Comparison of ENCODE assay signal across 8 cellular contexts in the genomic region with DNA sequence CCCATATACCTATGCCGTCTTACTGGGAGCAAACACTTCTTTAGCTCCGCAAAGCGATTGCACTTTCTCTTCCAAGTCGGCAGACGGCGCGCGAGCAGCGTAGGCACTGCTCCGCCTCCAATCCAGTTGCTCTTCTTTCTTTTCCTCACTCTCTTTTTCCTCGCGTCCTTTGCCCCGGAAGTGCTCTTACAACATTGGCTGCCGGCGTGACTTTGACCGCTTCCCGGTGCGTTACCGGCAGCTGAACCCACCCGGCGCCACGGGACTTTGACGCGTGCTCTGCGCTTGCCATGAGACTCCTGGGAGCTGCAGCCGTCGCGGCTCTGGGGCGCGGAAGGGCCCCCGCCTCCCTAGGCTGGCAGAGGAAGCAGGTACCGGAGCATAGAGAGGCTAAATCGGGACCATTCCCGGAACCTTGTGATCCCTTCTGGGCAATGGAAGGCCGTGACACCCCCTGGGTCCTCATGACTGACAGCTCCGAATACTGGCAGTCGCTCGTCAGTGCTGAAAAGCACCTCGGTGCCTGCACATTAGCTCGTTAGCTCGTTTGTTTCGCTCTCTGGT. TPM values are rescaled to one million over a fixed set of nuclear protein-coding genes. Genes with fewer than 3 reads are reported as not detected.
DNase-seq lines count a peak whose midpoint lies in the region; ATAC-seq and TF ChIP-seq lines count a peak whose summit lies in the region.

GFM1 (plus strand) TSS at position 183 of the 564 bp plus-strand sequence; CDS start at position 291, 108 bp downstream.

- peak within 1 kb of the TSS; percentile 87 for H3K27ac ChIP-seq in VCaP
- peak within 1 kb of the TSS; percentile 65 for H3K27ac ChIP-seq in mammary epithelial cell (ENCODE audit: insufficient read depth, low read depth, low read length)
- H3K27ac ChIP-seq in smooth muscle cell (ENCODE audit: low read depth), result peak within 1 kb of the TSS; percentile 74

- no TSS peak for BruUV-seq in mammary epithelial cell (replicated peaks; lab: Mats Ljungman, UMichigan)

- TF ChIP-seq CTCF in VCaP (conservative IDR thresholded peaks at IDR 0.05), result peak; percentile 94
- TF ChIP-seq CTCF in mammary epithelial cell (conservative IDR thresholded peaks at IDR 0.05 in 1 of 2, IDR thresholded peaks at IDR 0.05 in 1 of 2; ENCODE audit: extremely low read depth in 1 of 2, insufficient read depth in 1 of 2, low read depth in 1 of 2, low read length in 2 of 2), result peak; percentile 89 to 91
- TF ChIP-seq CTCF in smooth muscle cell (IDR thresholded peaks at IDR 0.05; ENCODE audit: borderline replicate concordance, insufficient read depth, poor library complexity, severe bottlenecking), result peak; percentile 72

- ATAC-seq in GM18867 (IDR thresholded peaks at IDR 0.05; ENCODE audit: unreplicated experiment) (peak; percentile 99), HG03108 (IDR thresholded peaks at IDR 0.05; ENCODE audit: unreplicated experiment) (peak; percentile 99)

- no peaks in the 10 kb centered on the region for H3K9me3 ChIP-seq in mammary epithelial cell (replicated peaks; ENCODE audit: insufficient read depth, low read length)
- no peaks in the 10 kb centered on the region for H3K9me3 ChIP-seq in smooth muscle cell (replicated peaks; ENCODE audit: low read depth)

- DNase-seq in ACHN (peak; percentile 95), NCI-H2196 (lab: John Stamatoyannopoulos, UW; ENCODE audit: unreplicated experiment) (peak; percentile 100), mammary epithelial cell (peak; percentile 95), iPS-NIHi11 (ENCODE audit: low spot score) (peak; percentile 91), smooth muscle cell (lab: John Stamatoyannopoulos, UW; ENCODE audit: unreplicated experiment) (peak; percentile 37)

- H3K4me3 ChIP-seq in mammary epithelial cell (replicated peaks in 1 of 3; ENCODE audit: insufficient read depth in 1 of 3, low read depth in 2 of 3, low read length in 3 of 3) (peak within 1 kb of the TSS; percentile 84 to 94 (median 93)), smooth muscle cell (peak within 1 kb of the TSS; percentile 83)

- in situ Hi-C loops in ACHN (cut with HindIII; ENCODE audit: low pct_ligation_motif_present, low pct_unique_long_range_greater_than_20kb, low sequenced_read_pairs), result no loop called here
- in situ Hi-C loops in mammary epithelial cell (cut with MboI; ENCODE audit: low sequenced_read_pairs in 2 of 2), result no loop called here

- H3K4me2 ChIP-seq in mammary epithelial cell (ENCODE audit: insufficient read depth, low read depth, low read length) (peak within 1 kb of the TSS; percentile 77), smooth muscle cell (peak within 1 kb of the TSS; percentile 97)

- no peaks in the 10 kb centered on the region for H3F3A ChIP-seq in smooth muscle cell (ENCODE audit: low read depth)

- peaks cover 11% of the 10 kb centered on the region for H3K4me1 ChIP-seq in mammary epithelial cell (ENCODE audit: insufficient read depth, low read length)
- H3K4me1 ChIP-seq in smooth muscle cell (ENCODE audit: low read depth), result peaks cover 6% of the 10 kb centered on the region

- WGBS in mammary epithelial cell (ENCODE audit: low coverage, missing lambda C conversion rate), result 3% methylated on average over 38 of the region's 42 CpGs
- under 1% methylated on average over 42 of the region's 42 CpGs for WGBS in smooth muscle cell (ENCODE audit: low lambda C conversion rate)

- no peaks in the 10 kb centered on the region for H4K20me1 ChIP-seq in mammary epithelial cell (ENCODE audit: insufficient read depth, low read length)
- no peaks in the 10 kb centered on the region for H4K20me1 ChIP-seq in smooth muscle cell (ENCODE audit: low read depth)

- peak within 1 kb of the TSS; percentile 73 for H3K9ac ChIP-seq in mammary epithelial cell (ENCODE audit: insufficient read depth, low read length)
- peak within 1 kb of the TSS; percentile 89 for H3K9ac ChIP-seq in smooth muscle cell (ENCODE audit: low read depth)

- intact Hi-C loops in mammary epithelial cell (cut with micrococcal nuclease), result loop anchor here (5.0 kb wide), 3 partner anchors 72 to 1027 kb away; partner anchors contain the start of gene MLF1

- H3K79me2 ChIP-seq in mammary epithelial cell (ENCODE audit: insufficient read depth, low read length), result peaks cover 44% of the 10 kb centered on the region
- peaks cover 34% of the 10 kb centered on the region for H3K79me2 ChIP-seq in smooth muscle cell (ENCODE audit: low read depth)

- dilution Hi-C loops in mammary epithelial cell (cut with HindIII; ENCODE audit: low sequenced_read_pairs), result no loop called here

- H3K27me3 ChIP-seq in mammary epithelial cell (ENCODE audit: insufficient read depth, low read length) (no peaks in the 10 kb centered on the region), smooth muscle cell (ENCODE audit: low read depth) (no peaks in the 10 kb centered on the region)

- peaks cover 14% of the 10 kb centered on the region for H3K36me3 ChIP-seq in mammary epithelial cell (ENCODE audit: insufficient read depth, low read length)
- H3K36me3 ChIP-seq in smooth muscle cell (ENCODE audit: low read depth), result peaks cover 10% of the 10 kb centered on the region

- peak within 1 kb of the TSS; percentile 91 for H2AFZ ChIP-seq in mammary epithelial cell (ENCODE audit: low read depth, low read length)
- H2AFZ ChIP-seq in smooth muscle cell (ENCODE audit: low read depth), result peak within 1 kb of the TSS; percentile 85

- CTCF ChIA-PET in mammary epithelial cell (lab: Charles Lee; ENCODE audit: low non-redundant PET), result interaction anchor here (0.5 to 1.0 kb wide), 8 partner anchors 14 to 807 kb away, joined by 3 to 11 read pairs (median 4); no protein-coding TSS in a partner anchor

RNA-seq across cellular contexts. Expression of gene GFM1, which starts in this region (rescaled TPM):
- total RNA-seq in mammary epithelial cell, result 10 to 100 TPM; 42.1 to 52.3 TPM
- 18.6 TPM for polyA plus RNA-seq in mammary epithelial cell
- polyA minus RNA-seq in mammary epithelial cell, result 38.2 TPM
- 34.9 and 40.8 TPM in 2 replicates for total RNA-seq in smooth muscle cell
- 19.4 and 20.4 TPM in 2 replicates for polyA plus RNA-seq in smooth muscle cell

Comparison
In these comparisons a context has a peak if more than half of its experiments do, and no peak if none do; other contexts are left out.
1. Peak in every context shown above with its lines: DNase-seq, ATAC-seq, H3K4me3 ChIP-seq and H3K27ac ChIP-seq.
2. DNase-seq: peak in every context shown above with its lines; median percentile 100 in NCI-H2196; 95 in ACHN; 95 in mammary epithelial cell; 91 in iPS-NIHi11; 37 in smooth muscle cell.